In genomic region chr7:74093671-74094223, GRCh38 we compare ENCODE assay signal across 8 cellular contexts. TPM values are rescaled to one million over a fixed set of nuclear protein-coding genes. Genes with fewer than 3 reads are reported as not detected.
DNase-seq lines count a peak whose midpoint lies in the region; TF ChIP-seq lines count a peak whose summit lies in the region.

No MANE protein-coding gene starts in this region.

- peak overlapping the region; percentile 69 for H3K4me3 ChIP-seq in GM06990 (replicated peaks; ENCODE audit: low read depth, low read length)
- no peak overlapping the region for H3K4me3 ChIP-seq in GM23248
- H3K4me3 ChIP-seq in iPS-15b (ENCODE audit: low read depth, low read length) = peak overlapping the region; percentile 52
- peak overlapping the region; percentile 42 to 48 for H3K4me3 ChIP-seq in tibial artery

- in situ Hi-C loops in GM23248 (cut with MboI) = no loop called here

- no peak for TF ChIP-seq CTCF in GM06990 (IDR thresholded peaks at IDR 0.05; ENCODE audit: insufficient read depth, low read length, poor library complexity, severe bottlenecking)
- TF ChIP-seq CTCF in tibial artery (IDR thresholded peaks at IDR 0.05) = no peak

- H3K27ac ChIP-seq in GM23248 (peak overlapping the region; percentile 88), tibial artery (peak overlapping the region; percentile 58 to 66)

- H3K36me3 ChIP-seq in GM06990 (ENCODE audit: control insufficient read depth, insufficient read depth, low read length) = peaks cover 15% of the 10 kb centered on the region
- peaks cover 9% of the 10 kb centered on the region for H3K36me3 ChIP-seq in GM23248 (ENCODE audit: low read depth)
- peaks cover 20% of the 10 kb centered on the region for H3K36me3 ChIP-seq in iPS-15b (ENCODE audit: control insufficient read depth, insufficient read depth, low read length)
- H3K36me3 ChIP-seq in tibial artery = peaks cover 0 to 11% (median 6%) of the 10 kb centered on the region in 3 donors

- peaks cover 41% of the 10 kb centered on the region for H3F3A ChIP-seq in GM23248 (ENCODE audit: insufficient read depth)

- no peaks in the 10 kb centered on the region for H4K20me1 ChIP-seq in GM23248 (ENCODE audit: insufficient read depth)

- H3K4me2 ChIP-seq in GM23248 (ENCODE audit: unreplicated experiment) = peak overlapping the region; percentile 29

- intact Hi-C loops in tibial artery (cut with DNase I; ENCODE audit: low total_unique reads) = no loop called here

- no peak overlapping the region for H2AFZ ChIP-seq in GM23248

- DNase-seq in GM06990 (ENCODE audit: extremely low read depth, insufficient read length) (no peak), GM23248 (no peak), SW480 (ENCODE audit: low spot score) (peak; percentile 41), tibial artery (no peak), NCI-H1048 (lab: John Stamatoyannopoulos, UW) (no peak), NCI-H1694 treated with DMSO at 0.1 percent for 48 hours (lab: John Stamatoyannopoulos, UW) (no peak), medulla oblongata (ENCODE audit: extremely low spot score) (no peak)

- no peaks in the 10 kb centered on the region for H3K27me3 ChIP-seq in GM06990 (replicated peaks; ENCODE audit: control insufficient read depth, insufficient read depth, low read length)
- no peaks in the 10 kb centered on the region for H3K27me3 ChIP-seq in GM23248 (replicated peaks; ENCODE audit: insufficient read depth)
- H3K27me3 ChIP-seq in iPS-15b (ENCODE audit: control insufficient read depth, insufficient read depth, low read length) = no peaks in the 10 kb centered on the region
- H3K27me3 ChIP-seq in tibial artery = no peaks in the 10 kb centered on the region

- H3K4me1 ChIP-seq in GM23248 (ENCODE audit: insufficient read depth) (peaks cover 41% of the 10 kb centered on the region), iPS-15b (ENCODE audit: control insufficient read depth, insufficient read depth, low read length) (peaks cover 7% of the 10 kb centered on the region), tibial artery (peaks cover 6 to 33% (median 28%) of the 10 kb centered on the region in 4 donors)

- peaks cover 19% of the 10 kb centered on the region for H3K79me2 ChIP-seq in GM23248 (ENCODE audit: insufficient read depth)

- WGBS in GM23248 (ENCODE audit: low coverage in 1 of 2, low lambda C conversion rate in 2 of 2, missing lambda C conversion rate in 2 of 2), 2 experiments = 10 to 15% methylated on average over 10 to 12 of the region's 15 CpGs

- H3K9me2 ChIP-seq in GM23248 (ENCODE audit: insufficient read depth) = no peaks in the 10 kb centered on the region

- H3K9me3 ChIP-seq in GM23248 (ENCODE audit: low read depth) = no peaks in the 10 kb centered on the region
- peaks cover 4% of the 10 kb centered on the region for H3K9me3 ChIP-seq in iPS-15b (ENCODE audit: control insufficient read depth, insufficient read depth, low read length)
- no peaks in the 10 kb centered on the region for H3K9me3 ChIP-seq in tibial artery

- H3K9ac ChIP-seq in GM23248 = peak overlapping the region; percentile 78
- H3K9ac ChIP-seq in iPS-15b (ENCODE audit: low read depth, low read length) = peak overlapping the region; percentile 73

RNA-seq across cellular contexts. Expression of gene LIMK1, which starts 10.1 kb away (rescaled TPM):
- total RNA-seq in GM23248 (2014; rRNA removed; shearing (Covaris generic)) = 30.0 and 37.3 TPM in 2 replicates
- 3.9 TPM in 2 replicates for polyA plus RNA-seq in GM23248 (2016; fragmentation: Nextera tagmentation; extraction: Ambion mirVana)
